Comparison of ENCODE assay signal across 2 cellular contexts in the genomic region with DNA sequence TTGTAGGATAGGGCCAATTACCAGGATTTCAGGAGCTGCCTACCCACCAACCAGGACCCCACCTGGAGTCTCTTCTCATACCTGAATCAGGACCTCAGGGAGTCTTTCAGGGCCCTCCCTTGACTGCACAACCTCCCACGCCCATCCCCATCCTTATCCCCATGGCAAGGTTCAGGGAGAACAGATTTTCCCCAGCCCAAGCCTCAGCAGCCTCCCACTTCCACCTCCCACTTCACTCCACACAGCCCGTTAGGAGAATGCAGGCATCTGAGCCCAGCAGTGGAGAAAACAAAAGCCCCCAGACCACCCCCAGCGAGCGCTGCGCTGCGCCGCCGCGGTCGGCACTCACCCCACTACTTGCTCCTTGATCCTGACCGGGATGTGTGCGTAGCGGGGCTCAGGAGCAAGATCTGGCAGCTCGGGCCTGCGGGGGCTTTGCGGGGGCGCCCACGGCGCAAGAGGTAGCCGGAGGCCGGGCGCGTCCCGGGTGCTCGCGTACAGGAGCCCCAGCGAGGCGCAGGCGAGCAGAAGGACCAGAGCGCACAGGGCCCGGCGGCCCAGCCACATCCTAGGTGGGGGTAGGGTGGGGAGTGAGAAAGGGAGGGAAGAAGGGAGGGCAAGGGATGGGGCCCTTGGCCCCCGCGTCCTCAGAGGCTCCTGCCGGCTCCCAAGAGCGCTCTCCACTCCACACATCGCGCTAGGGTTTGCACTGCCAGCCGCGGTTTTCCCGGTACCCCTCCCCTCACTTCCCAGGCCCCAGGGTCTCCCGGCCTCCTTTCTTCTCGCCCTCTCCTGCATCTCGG.
TF ChIP-seq lines count a peak whose summit lies in the region.

No MANE protein-coding gene starts in this region.

TF ChIP-seq in K562, 482 proteins besides CTCF, POLR2A, EP300 and RAD21 (continues in another document):
- TF ChIP-seq, protein P1, sequence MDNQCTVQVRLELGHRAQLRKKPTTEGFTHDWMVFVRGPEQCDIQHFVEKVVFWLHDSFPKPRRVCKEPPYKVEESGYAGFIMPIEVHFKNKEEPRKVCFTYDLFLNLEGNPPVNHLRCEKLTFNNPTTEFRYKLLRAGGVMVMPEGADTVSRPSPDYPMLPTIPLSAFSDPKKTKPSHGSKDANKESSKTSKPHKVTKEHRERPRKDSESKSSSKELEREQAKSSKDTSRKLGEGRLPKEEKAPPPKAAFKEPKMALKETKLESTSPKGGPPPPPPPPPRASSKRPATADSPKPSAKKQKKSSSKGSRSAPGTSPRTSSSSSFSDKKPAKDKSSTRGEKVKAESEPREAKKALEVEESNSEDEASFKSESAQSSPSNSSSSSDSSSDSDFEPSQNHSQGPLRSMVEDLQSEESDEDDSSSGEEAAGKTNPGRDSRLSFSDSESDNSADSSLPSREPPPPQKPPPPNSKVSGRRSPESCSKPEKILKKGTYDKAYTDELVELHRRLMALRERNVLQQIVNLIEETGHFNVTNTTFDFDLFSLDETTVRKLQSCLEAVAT (IDR thresholded peaks at IDR 0.05): no peak
- no peak for TF ChIP-seq HNRNPH1 (optimal IDR thresholded peaks at IDR 0.05; ENCODE audit: low read depth, low read length)
- TF ChIP-seq MCM2 (IDR thresholded peaks at IDR 0.05; ENCODE audit: low read depth): no peak
- TF ChIP-seq SIRT6 (IDR thresholded peaks at IDR 0.05; ENCODE audit: low read depth, low read length): no peak
- no peak for TF ChIP-seq RBM15 (IDR thresholded peaks at IDR 0.05; ENCODE audit: insufficient read depth, low read length)
- TF ChIP-seq SMARCA4 (IDR thresholded peaks at IDR 0.05): no peak
- TF ChIP-seq, protein P2, sequence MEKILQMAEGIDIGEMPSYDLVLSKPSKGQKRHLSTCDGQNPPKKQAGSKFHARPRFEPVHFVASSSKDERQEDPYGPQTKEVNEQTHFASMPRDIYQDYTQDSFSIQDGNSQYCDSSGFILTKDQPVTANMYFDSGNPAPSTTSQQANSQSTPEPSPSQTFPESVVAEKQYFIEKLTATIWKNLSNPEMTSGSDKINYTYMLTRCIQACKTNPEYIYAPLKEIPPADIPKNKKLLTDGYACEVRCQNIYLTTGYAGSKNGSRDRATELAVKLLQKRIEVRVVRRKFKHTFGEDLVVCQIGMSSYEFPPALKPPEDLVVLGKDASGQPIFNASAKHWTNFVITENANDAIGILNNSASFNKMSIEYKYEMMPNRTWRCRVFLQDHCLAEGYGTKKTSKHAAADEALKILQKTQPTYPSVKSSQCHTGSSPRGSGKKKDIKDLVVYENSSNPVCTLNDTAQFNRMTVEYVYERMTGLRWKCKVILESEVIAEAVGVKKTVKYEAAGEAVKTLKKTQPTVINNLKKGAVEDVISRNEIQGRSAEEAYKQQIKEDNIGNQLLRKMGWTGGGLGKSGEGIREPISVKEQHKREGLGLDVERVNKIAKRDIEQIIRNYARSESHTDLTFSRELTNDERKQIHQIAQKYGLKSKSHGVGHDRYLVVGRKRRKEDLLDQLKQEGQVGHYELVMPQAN (IDR thresholded peaks at IDR 0.05; ENCODE audit: borderline replicate concordance): no peak
- 0 out of 2 replicates have a peak, but pooled peaks have one; percentile 22 for TF ChIP-seq ZBTB7A (IDR thresholded peaks at IDR 0.05; ENCODE audit: borderline replicate concordance, control insufficient read depth, low read depth, low read length)
- TF ChIP-seq, protein P3, sequence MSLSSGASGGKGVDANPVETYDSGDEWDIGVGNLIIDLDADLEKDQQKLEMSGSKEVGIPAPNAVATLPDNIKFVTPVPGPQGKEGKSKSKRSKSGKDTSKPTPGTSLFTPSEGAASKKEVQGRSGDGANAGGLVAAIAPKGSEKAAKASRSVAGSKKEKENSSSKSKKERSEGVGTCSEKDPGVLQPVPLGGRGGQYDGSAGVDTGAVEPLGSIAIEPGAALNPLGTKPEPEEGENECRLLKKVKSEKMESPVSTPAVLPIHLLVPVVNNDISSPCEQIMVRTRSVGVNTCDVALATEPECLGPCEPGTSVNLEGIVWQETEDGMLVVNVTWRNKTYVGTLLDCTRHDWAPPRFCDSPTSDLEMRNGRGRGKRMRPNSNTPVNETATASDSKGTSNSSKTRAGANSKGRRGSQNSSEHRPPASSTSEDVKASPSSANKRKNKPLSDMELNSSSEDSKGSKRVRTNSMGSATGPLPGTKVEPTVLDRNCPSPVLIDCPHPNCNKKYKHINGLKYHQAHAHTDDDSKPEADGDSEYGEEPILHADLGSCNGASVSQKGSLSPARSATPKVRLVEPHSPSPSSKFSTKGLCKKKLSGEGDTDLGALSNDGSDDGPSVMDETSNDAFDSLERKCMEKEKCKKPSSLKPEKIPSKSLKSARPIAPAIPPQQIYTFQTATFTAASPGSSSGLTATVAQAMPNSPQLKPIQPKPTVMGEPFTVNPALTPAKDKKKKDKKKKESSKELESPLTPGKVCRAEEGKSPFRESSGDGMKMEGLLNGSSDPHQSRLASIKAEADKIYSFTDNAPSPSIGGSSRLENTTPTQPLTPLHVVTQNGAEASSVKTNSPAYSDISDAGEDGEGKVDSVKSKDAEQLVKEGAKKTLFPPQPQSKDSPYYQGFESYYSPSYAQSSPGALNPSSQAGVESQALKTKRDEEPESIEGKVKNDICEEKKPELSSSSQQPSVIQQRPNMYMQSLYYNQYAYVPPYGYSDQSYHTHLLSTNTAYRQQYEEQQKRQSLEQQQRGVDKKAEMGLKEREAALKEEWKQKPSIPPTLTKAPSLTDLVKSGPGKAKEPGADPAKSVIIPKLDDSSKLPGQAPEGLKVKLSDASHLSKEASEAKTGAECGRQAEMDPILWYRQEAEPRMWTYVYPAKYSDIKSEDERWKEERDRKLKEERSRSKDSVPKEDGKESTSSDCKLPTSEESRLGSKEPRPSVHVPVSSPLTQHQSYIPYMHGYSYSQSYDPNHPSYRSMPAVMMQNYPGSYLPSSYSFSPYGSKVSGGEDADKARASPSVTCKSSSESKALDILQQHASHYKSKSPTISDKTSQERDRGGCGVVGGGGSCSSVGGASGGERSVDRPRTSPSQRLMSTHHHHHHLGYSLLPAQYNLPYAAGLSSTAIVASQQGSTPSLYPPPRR (CRISPR knock-in tag; IDR thresholded peaks at IDR 0.05; ENCODE audit: borderline replicate concordance): no peak
- TF ChIP-seq RHOXF2B (CRISPR knock-in tag; conservative IDR thresholded peaks at IDR 0.05): no peak
- TF ChIP-seq, protein P4, sequence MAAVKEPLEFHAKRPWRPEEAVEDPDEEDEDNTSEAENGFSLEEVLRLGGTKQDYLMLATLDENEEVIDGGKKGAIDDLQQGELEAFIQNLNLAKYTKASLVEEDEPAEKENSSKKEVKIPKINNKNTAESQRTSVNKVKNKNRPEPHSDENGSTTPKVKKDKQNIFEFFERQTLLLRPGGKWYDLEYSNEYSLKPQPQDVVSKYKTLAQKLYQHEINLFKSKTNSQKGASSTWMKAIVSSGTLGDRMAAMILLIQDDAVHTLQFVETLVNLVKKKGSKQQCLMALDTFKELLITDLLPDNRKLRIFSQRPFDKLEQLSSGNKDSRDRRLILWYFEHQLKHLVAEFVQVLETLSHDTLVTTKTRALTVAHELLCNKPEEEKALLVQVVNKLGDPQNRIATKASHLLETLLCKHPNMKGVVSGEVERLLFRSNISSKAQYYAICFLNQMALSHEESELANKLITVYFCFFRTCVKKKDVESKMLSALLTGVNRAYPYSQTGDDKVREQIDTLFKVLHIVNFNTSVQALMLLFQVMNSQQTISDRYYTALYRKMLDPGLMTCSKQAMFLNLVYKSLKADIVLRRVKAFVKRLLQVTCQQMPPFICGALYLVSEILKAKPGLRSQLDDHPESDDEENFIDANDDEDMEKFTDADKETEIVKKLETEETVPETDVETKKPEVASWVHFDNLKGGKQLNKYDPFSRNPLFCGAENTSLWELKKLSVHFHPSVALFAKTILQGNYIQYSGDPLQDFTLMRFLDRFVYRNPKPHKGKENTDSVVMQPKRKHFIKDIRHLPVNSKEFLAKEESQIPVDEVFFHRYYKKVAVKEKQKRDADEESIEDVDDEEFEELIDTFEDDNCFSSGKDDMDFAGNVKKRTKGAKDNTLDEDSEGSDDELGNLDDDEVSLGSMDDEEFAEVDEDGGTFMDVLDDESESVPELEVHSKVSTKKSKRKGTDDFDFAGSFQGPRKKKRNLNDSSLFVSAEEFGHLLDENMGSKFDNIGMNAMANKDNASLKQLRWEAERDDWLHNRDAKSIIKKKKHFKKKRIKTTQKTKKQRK (IDR thresholded peaks at IDR 0.05; ENCODE audit: borderline replicate concordance, low read depth, low read length): no peak

TF ChIP-seq in HepG2, 621 proteins besides CTCF, POLR2A, EP300 and RAD21 (continues in another document):
- no peak for TF ChIP-seq RBM39 (IDR thresholded peaks at IDR 0.05; ENCODE audit: low read depth, low read length, poor library complexity, severe bottlenecking)
- peak; percentile 81 for TF ChIP-seq HNRNPK (IDR thresholded peaks at IDR 0.05; ENCODE audit: low read depth, low read length, poor library complexity, severe bottlenecking)
- TF ChIP-seq, protein P5, sequence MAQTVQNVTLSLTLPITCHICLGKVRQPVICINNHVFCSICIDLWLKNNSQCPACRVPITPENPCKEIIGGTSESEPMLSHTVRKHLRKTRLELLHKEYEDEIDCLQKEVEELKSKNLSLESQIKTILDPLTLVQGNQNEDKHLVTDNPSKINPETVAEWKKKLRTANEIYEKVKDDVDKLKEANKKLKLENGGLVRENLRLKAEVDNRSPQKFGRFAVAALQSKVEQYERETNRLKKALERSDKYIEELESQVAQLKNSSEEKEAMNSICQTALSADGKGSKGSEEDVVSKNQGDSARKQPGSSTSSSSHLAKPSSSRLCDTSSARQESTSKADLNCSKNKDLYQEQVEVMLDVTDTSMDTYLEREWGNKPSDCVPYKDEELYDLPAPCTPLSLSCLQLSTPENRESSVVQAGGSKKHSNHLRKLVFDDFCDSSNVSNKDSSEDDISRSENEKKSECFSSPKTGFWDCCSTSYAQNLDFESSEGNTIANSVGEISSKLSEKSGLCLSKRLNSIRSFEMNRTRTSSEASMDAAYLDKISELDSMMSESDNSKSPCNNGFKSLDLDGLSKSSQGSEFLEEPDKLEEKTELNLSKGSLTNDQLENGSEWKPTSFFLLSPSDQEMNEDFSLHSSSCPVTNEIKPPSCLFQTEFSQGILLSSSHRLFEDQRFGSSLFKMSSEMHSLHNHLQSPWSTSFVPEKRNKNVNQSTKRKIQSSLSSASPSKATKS (CRISPR knock-in tag; IDR thresholded peaks at IDR 0.05): no peak
- TF ChIP-seq, protein P6, sequence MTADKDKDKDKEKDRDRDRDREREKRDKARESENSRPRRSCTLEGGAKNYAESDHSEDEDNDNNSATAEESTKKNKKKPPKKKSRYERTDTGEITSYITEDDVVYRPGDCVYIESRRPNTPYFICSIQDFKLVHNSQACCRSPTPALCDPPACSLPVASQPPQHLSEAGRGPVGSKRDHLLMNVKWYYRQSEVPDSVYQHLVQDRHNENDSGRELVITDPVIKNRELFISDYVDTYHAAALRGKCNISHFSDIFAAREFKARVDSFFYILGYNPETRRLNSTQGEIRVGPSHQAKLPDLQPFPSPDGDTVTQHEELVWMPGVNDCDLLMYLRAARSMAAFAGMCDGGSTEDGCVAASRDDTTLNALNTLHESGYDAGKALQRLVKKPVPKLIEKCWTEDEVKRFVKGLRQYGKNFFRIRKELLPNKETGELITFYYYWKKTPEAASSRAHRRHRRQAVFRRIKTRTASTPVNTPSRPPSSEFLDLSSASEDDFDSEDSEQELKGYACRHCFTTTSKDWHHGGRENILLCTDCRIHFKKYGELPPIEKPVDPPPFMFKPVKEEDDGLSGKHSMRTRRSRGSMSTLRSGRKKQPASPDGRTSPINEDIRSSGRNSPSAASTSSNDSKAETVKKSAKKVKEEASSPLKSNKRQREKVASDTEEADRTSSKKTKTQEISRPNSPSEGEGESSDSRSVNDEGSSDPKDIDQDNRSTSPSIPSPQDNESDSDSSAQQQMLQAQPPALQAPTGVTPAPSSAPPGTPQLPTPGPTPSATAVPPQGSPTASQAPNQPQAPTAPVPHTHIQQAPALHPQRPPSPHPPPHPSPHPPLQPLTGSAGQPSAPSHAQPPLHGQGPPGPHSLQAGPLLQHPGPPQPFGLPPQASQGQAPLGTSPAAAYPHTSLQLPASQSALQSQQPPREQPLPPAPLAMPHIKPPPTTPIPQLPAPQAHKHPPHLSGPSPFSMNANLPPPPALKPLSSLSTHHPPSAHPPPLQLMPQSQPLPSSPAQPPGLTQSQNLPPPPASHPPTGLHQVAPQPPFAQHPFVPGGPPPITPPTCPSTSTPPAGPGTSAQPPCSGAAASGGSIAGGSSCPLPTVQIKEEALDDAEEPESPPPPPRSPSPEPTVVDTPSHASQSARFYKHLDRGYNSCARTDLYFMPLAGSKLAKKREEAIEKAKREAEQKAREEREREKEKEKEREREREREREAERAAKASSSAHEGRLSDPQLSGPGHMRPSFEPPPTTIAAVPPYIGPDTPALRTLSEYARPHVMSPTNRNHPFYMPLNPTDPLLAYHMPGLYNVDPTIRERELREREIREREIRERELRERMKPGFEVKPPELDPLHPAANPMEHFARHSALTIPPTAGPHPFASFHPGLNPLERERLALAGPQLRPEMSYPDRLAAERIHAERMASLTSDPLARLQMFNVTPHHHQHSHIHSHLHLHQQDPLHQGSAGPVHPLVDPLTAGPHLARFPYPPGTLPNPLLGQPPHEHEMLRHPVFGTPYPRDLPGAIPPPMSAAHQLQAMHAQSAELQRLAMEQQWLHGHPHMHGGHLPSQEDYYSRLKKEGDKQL (CRISPR knock-in tag; IDR thresholded peaks at IDR 0.05; ENCODE audit: low read depth): no peak
- TF ChIP-seq, protein P7, sequence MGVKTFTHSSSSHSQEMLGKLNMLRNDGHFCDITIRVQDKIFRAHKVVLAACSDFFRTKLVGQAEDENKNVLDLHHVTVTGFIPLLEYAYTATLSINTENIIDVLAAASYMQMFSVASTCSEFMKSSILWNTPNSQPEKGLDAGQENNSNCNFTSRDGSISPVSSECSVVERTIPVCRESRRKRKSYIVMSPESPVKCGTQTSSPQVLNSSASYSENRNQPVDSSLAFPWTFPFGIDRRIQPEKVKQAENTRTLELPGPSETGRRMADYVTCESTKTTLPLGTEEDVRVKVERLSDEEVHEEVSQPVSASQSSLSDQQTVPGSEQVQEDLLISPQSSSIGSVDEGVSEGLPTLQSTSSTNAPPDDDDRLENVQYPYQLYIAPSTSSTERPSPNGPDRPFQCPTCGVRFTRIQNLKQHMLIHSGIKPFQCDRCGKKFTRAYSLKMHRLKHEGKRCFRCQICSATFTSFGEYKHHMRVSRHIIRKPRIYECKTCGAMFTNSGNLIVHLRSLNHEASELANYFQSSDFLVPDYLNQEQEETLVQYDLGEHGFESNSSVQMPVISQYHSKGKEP (CRISPR knock-in tag; IDR thresholded peaks at IDR 0.05): no peak
- peak; percentile 22 for TF ChIP-seq SRSF1 (optimal IDR thresholded peaks at IDR 0.05; ENCODE audit: low read depth, low read length)
- peak; percentile 92; the same call in 1 of the 2 replicates for TF ChIP-seq PCBP1 (IDR thresholded peaks at IDR 0.05; ENCODE audit: borderline replicate concordance, low read depth, low read length)
- no peak for TF ChIP-seq ZNF317 (CRISPR knock-in tag; IDR thresholded peaks at IDR 0.05)
- no peak for TF ChIP-seq CCDC6 (CRISPR knock-in tag; IDR thresholded peaks at IDR 0.05)
- TF ChIP-seq PHF20 (CRISPR knock-in tag; IDR thresholded peaks at IDR 0.05): 0 out of 2 replicates have a peak, but pooled peaks have one; percentile 3
